ENCODE assay signal across 8 cellular contexts in genomic region chr5:124056326-124057160, GRCh38.
DNase-seq lines count a peak whose midpoint lies in the region; ATAC-seq and TF ChIP-seq lines count a peak whose summit lies in the region.

No MANE protein-coding gene starts in this region.

- TF ChIP-seq POLR2A in tibial nerve (IDR thresholded peaks at IDR 0.05): no peak

- H3K4me2 ChIP-seq in BLaER1: peak overlapping the region; percentile 77

- H3K4me3 ChIP-seq in BLaER1: peak overlapping the region; percentile 31; the same call in 1 of the 2 replicates
- peak overlapping the region in 1 of 4 donors; percentile 0 for H3K4me3 ChIP-seq in tibial nerve

- H3K9ac ChIP-seq in BLaER1: peak overlapping the region; percentile 68

- WGBS in tibial nerve, 2 donors: 70 to 75% methylated on average over 13 of the region's 13 CpGs

- no peak for TF ChIP-seq EP300 in tibial nerve (IDR thresholded peaks at IDR 0.05)

- ATAC-seq in GM19438 (IDR thresholded peaks at IDR 0.05; ENCODE audit: low read depth, unreplicated experiment) (peak; percentile 47), HG03095 (IDR thresholded peaks at IDR 0.05; ENCODE audit: unreplicated experiment) (peak; percentile 70)

- H3K36me3 ChIP-seq in BLaER1 (no peaks in the 10 kb centered on the region), tibial nerve (no peaks in the 10 kb centered on the region)

- H3K9me3 ChIP-seq in BLaER1: no peaks in the 10 kb centered on the region
- no peaks in the 10 kb centered on the region for H3K9me3 ChIP-seq in tibial nerve

- peak; percentile 91 for DNase-seq in amniotic epithelial cell (ENCODE audit: low read depth)
- DNase-seq in NCI-H446 (lab: John Stamatoyannopoulos, UW): no peak
- no peak for DNase-seq in NK-92 treated with Interleukin-12 subunit alpha and Interleukin-12 subunit beta, amount 100 ng/mL, for 24 hours (lab: John Stamatoyannopoulos, UW)
- no peak for DNase-seq in activated CD4-positive, alpha-beta T cell treated with anti-CD3 and anti-CD28 coated beads for 4 hours
- DNase-seq in tibial nerve (ENCODE audit: low spot score in 2 of 2): no peak

- H4K20me1 ChIP-seq in BLaER1: no peaks in the 10 kb centered on the region

- no peaks in the 10 kb centered on the region for H3K27me3 ChIP-seq in BLaER1
- H3K27me3 ChIP-seq in tibial nerve: no peaks in the 10 kb centered on the region

- no peak for TF ChIP-seq CTCF in tibial nerve (IDR thresholded peaks at IDR 0.05)

- H3K27ac ChIP-seq in BLaER1: peak overlapping the region; percentile 73
- no peak overlapping the region for H3K27ac ChIP-seq in tibial nerve

- H3K4me1 ChIP-seq in BLaER1 (peaks cover 47% of the 10 kb centered on the region), tibial nerve (peaks cover 0 to 20% (median 0%) of the 10 kb centered on the region in 4 donors)
